In genomic region chr19:54439174-54439851, GRCh38 we compare ENCODE assay signal across 8 cellular contexts. TPM values are rescaled to one million over a fixed set of nuclear protein-coding genes. Genes with fewer than 3 reads are reported as not detected.
DNase-seq lines count a peak whose midpoint lies in the region; ATAC-seq and TF ChIP-seq lines count a peak whose summit lies in the region.

No MANE protein-coding gene starts in this region.

- TF ChIP-seq CTCF in HFFc6 (IDR thresholded peaks at IDR 0.05), result peak; percentile 66
- TF ChIP-seq CTCF in activated B cell treated with CpG ODN at 0.5 μM for 24 hours (IDR thresholded peaks at IDR 0.05), result no peak

- peak; percentile 89 for DNase-seq in Ammon's horn (ENCODE audit: low spot score)
- no peak for DNase-seq in HFFc6
- no peak for DNase-seq in activated B cell treated with CpG ODN at 0.5 μM for 24 hours
- DNase-seq in globus pallidus (ENCODE audit: low spot score), result peak; percentile 81
- DNase-seq in stimulated activated CD4-positive, alpha-beta T cell treated with anti-CD3 and anti-CD28 coated beads, Interleukin-1b, Interleukin-23, amount 100 ng/mL, for 48 hours, result peak; percentile 37
- DNase-seq in NCI-H146 (lab: John Stamatoyannopoulos, UW), result no peak

- H3K9me3 Mint-ChIP-seq in HFFc6 (no peaks in the 10 kb centered on the region), activated B cell treated with CpG ODN at 0.5 μM for 24 hours (no peaks in the 10 kb centered on the region)

- ATAC-seq in activated B cell treated with CpG ODN at 0.5 μM for 24 hours (ENCODE audit: low read depth) (peak; percentile 65), GM18498 (IDR thresholded peaks at IDR 0.05; ENCODE audit: unreplicated experiment) (no peak), GM21381 (IDR thresholded peaks at IDR 0.05; ENCODE audit: unreplicated experiment) (no peak)

- POLR2A ChIA-PET in activated B cell treated with CpG ODN at 0.5 μM for 24 hours (lab: Charles Lee), result interaction anchor here (3.5 kb wide), 1 partner anchor 9 kb away, joined by 17 read pairs; the partner anchor contains the start of gene LENG8

- CTCF ChIA-PET in activated B cell treated with CpG ODN at 0.5 μM for 24 hours (lab: Charles Lee), result interaction anchor here (1.4 kb wide), 1 partner anchor 173 kb away, joined by 3 read pairs; no protein-coding TSS in a partner anchor

- peaks cover 3% of the 10 kb centered on the region for H3K27me3 Mint-ChIP-seq in HFFc6 (ENCODE audit: insufficient read depth)
- H3K27me3 Mint-ChIP-seq in activated B cell treated with CpG ODN at 0.5 μM for 24 hours, result no peaks in the 10 kb centered on the region

- H3K27ac Mint-ChIP-seq in HFFc6 (no peak overlapping the region), activated B cell treated with CpG ODN at 0.5 μM for 24 hours (no peak overlapping the region)

- H3K4me3 Mint-ChIP-seq in HFFc6 (no peak overlapping the region), activated B cell treated with CpG ODN at 0.5 μM for 24 hours (no peak overlapping the region)

- H3K36me3 Mint-ChIP-seq in HFFc6 (ENCODE audit: low read depth), result peaks cover 11% of the 10 kb centered on the region
- peaks cover 23% of the 10 kb centered on the region for H3K36me3 Mint-ChIP-seq in activated B cell treated with CpG ODN at 0.5 μM for 24 hours (ENCODE audit: low read depth)

- intact Hi-C loops in activated B cell treated with CpG ODN at 0.5 μM for 24 hours (cut with micrococcal nuclease), result no loop called here

- no peaks in the 10 kb centered on the region; the same call in 1 of the 2 replicates for H3K4me1 Mint-ChIP-seq in HFFc6 (ENCODE audit: low read depth)
- H3K4me1 Mint-ChIP-seq in activated B cell treated with CpG ODN at 0.5 μM for 24 hours, result peaks cover 11% of the 10 kb centered on the region

RNA-seq across cellular contexts. Expression of gene LENG8, which starts 9.7 kb away (rescaled TPM):
- 10 to 100 TPM; 70.7 to 76.5 (median 74.0) TPM for total RNA-seq in HFFc6 (2021; fragmentation: NEBNext Ultra II Directional; extraction: Animal tissue kit (Norgen Biotek cat#: 25700))
- total RNA-seq in activated B cell treated with CpG ODN at 0.5 μM for 24 hours, result 296 and 363 TPM in 2 replicates

RNA-seq across cellular contexts. Expression of gene TTYH1, which starts 24.0 kb away (rescaled TPM):
- under 1 TPM in 1 of 6 experiments, not detected in 5; 0.45 TPM for total RNA-seq in HFFc6 (2021; fragmentation: NEBNext Ultra II Directional; extraction: Animal tissue kit (Norgen Biotek cat#: 25700))
- total RNA-seq in activated B cell treated with CpG ODN at 0.5 μM for 24 hours, result not detected in 2 replicates

RNA-seq across cellular contexts. Expression of gene LENG9, which starts 24.3 kb away (rescaled TPM):
- total RNA-seq in HFFc6 (2021; fragmentation: NEBNext Ultra II Directional; extraction: Animal tissue kit (Norgen Biotek cat#: 25700)), result 1 to 10 TPM; 3.0 to 4.0 (median 3.6) TPM
- 6.3 and 8.5 TPM in 2 replicates for total RNA-seq in activated B cell treated with CpG ODN at 0.5 μM for 24 hours

RNA-seq across cellular contexts. Expression of gene CDC42EP5, which starts 33.8 kb away (rescaled TPM):
- 10 to 100 TPM; 45.9 to 70.5 (median 56.9) TPM for total RNA-seq in HFFc6 (2021; fragmentation: NEBNext Ultra II Directional; extraction: Animal tissue kit (Norgen Biotek cat#: 25700))
- total RNA-seq in activated B cell treated with CpG ODN at 0.5 μM for 24 hours, result not detected in 2 replicates

Comparison
In these comparisons a context has a peak if more than half of its experiments do, and no peak if none do; other contexts are left out.
1. DNase-seq: peak in Ammon's horn (single experiment), globus pallidus (single experiment) and stimulated activated CD4-positive, alpha-beta T cell treated with anti-CD3 and anti-CD28 coated beads, Interleukin-1b, Interleukin-23, amount 100 ng/mL, for 48 hours (single experiment); none in HFFc6 (single experiment), activated B cell treated with CpG ODN at 0.5 μM for 24 hours (single experiment) and NCI-H146 (single experiment).